ENCODE assay signal across 8 cellular contexts in the genomic region with DNA sequence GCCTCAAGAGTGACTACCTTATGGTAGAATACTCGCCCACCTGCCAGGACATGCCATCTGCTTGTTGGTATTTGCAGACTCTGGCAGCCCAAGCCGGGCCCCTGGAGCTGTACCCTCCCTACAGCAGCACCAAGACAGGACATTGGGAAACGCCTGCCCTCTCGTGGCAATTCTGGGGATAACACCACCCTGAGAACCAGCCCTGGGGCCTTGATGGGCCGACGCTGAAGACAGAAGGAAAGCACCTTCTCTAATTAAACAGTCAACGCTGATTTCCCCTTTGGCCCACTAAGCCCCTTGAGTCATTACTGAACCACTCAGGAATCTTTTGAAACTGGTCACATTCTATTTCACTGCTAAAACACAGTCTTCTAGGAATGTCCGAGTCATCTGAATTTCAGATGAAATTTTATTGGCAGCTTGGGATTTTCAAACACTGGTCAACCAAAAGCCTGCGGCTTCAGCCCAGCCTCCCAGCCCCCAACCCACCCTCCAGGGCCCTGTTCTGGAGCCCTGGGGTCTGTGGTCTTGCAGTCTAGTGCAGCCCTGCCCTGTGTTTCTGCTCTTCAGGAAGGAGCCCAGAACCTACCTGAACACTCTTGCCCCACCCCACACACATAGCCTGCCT.
A peak's percentile ranks its signal among the peaks of the same experiment; 100 is the strongest.
DNase-seq lines count a peak whose midpoint lies in the region; ATAC-seq and TF ChIP-seq lines count a peak whose summit lies in the region.

No MANE protein-coding gene starts in this region.

- H3K4me3 ChIP-seq in fibroblast of lung (replicated peaks in 1 of 4; ENCODE audit: control extremely low read depth in 1 of 4, insufficient read depth in 1 of 4, low read depth in 3 of 4, low read length in 4 of 4), result no peak overlapping the region

- H3K9me3 Mint-ChIP-seq in activated T-cell treated with anti-CD3 and anti-CD28 coated beads, Interleukin-2, amount 50 U/mL, for 24 hours, result no peaks in the 10 kb centered on the region
- H3K9me3 Mint-ChIP-seq in neural crest cell, result no peaks in the 10 kb centered on the region
- no peaks in the 10 kb centered on the region for H3K9me3 Mint-ChIP-seq in stimulated activated naive CD8-positive, alpha-beta T cell treated with anti-CD3 and anti-CD28 coated beads, Interleukin-15, Interleukin-2, amounts not matched to agents 100 ng/mL and 50 ng/mL, for 24 hours

- no peaks in the 10 kb centered on the region for H4K20me1 ChIP-seq in fibroblast of lung (ENCODE audit: control insufficient read depth, extremely low read depth, insufficient read depth, low read length)

- H3K9ac ChIP-seq in fibroblast of lung (ENCODE audit: insufficient read depth, low read length), result no peak overlapping the region

- peaks cover 23% of the 10 kb centered on the region for H3K4me1 ChIP-seq in fibroblast of lung (ENCODE audit: control insufficient read depth, extremely low read depth, insufficient read depth, low read length)

- no peaks in the 10 kb centered on the region for H3K79me2 ChIP-seq in fibroblast of lung (ENCODE audit: control insufficient read depth, insufficient read depth, low read length)

- H3K9me3 ChIP-seq in fibroblast of lung (ENCODE audit: control insufficient read depth, insufficient read depth, low read depth, low read length), result no peaks in the 10 kb centered on the region

- TF ChIP-seq CTCF in fibroblast of lung (conservative IDR thresholded peaks at IDR 0.05 in 1 of 2, IDR thresholded peaks at IDR 0.05 in 1 of 2; ENCODE audit: low read depth in 1 of 2, low read length in 2 of 2), result peak; percentile 89 to 90
- peak; percentile 86 for TF ChIP-seq CTCF in neural crest cell (conservative IDR thresholded peaks at IDR 0.05)

- DNase-seq in COR-L47 (lab: John Stamatoyannopoulos, UW) (peak; percentile 61), OCI-M2 (lab: John Stamatoyannopoulos, UW; ENCODE audit: unreplicated experiment) (peak; percentile 20), fibroblast of lung (ENCODE audit: low read depth in 2 of 2) (peak; percentile 51 to 70), neural crest cell (ENCODE audit: low read depth, low spot score) (peak; percentile 87)
- DNase-seq in activated T-cell treated with anti-CD3 and anti-CD28 coated beads, Interleukin-2, amount 50 U/mL, for 24 hours, result peak; percentile 88

- H3K27ac Mint-ChIP-seq in activated T-cell treated with anti-CD3 and anti-CD28 coated beads, Interleukin-2, amount 50 U/mL, for 24 hours, result peak overlapping the region; percentile 67
- H3K27ac Mint-ChIP-seq in neural crest cell (ENCODE audit: unreplicated experiment), result peak overlapping the region; percentile 12
- H3K27ac Mint-ChIP-seq in stimulated activated naive CD8-positive, alpha-beta T cell treated with anti-CD3 and anti-CD28 coated beads, Interleukin-15, Interleukin-2, amounts not matched to agents 100 ng/mL and 50 ng/mL, for 24 hours, result peak overlapping the region; percentile 69

- H3K27me3 Mint-ChIP-seq in activated T-cell treated with anti-CD3 and anti-CD28 coated beads, Interleukin-2, amount 50 U/mL, for 24 hours, result peaks cover 31% of the 10 kb centered on the region
- H3K27me3 Mint-ChIP-seq in neural crest cell (ENCODE audit: low read depth), result peaks cover 36% of the 10 kb centered on the region
- H3K27me3 Mint-ChIP-seq in stimulated activated naive CD8-positive, alpha-beta T cell treated with anti-CD3 and anti-CD28 coated beads, Interleukin-15, Interleukin-2, amounts not matched to agents 100 ng/mL and 50 ng/mL, for 24 hours, result peaks cover 19% of the 10 kb centered on the region

- H3K27ac ChIP-seq in fibroblast of lung (ENCODE audit: insufficient read depth, low read length), result peak overlapping the region; percentile 16

- ATAC-seq in GM19455 (IDR thresholded peaks at IDR 0.05; ENCODE audit: unreplicated experiment) (peak; percentile 80), HG03565 (IDR thresholded peaks at IDR 0.05; ENCODE audit: unreplicated experiment) (peak; percentile 85)

- H3K4me1 Mint-ChIP-seq in activated T-cell treated with anti-CD3 and anti-CD28 coated beads, Interleukin-2, amount 50 U/mL, for 24 hours (ENCODE audit: low read depth), result peaks cover 41% of the 10 kb centered on the region
- peaks cover 3% of the 10 kb centered on the region for H3K4me1 Mint-ChIP-seq in neural crest cell
- H3K4me1 Mint-ChIP-seq in stimulated activated naive CD8-positive, alpha-beta T cell treated with anti-CD3 and anti-CD28 coated beads, Interleukin-15, Interleukin-2, amounts not matched to agents 100 ng/mL and 50 ng/mL, for 24 hours (ENCODE audit: low read depth), result peaks cover 64% of the 10 kb centered on the region

- no peak overlapping the region for H3K4me2 ChIP-seq in fibroblast of lung (ENCODE audit: extremely low read depth, insufficient read depth, low read length)

- no peaks in the 10 kb centered on the region for H3K36me3 ChIP-seq in fibroblast of lung (ENCODE audit: control insufficient read depth, insufficient read depth, low read length)

- H3K4me3 Mint-ChIP-seq in activated T-cell treated with anti-CD3 and anti-CD28 coated beads, Interleukin-2, amount 50 U/mL, for 24 hours, result peak overlapping the region; percentile 11
- H3K4me3 Mint-ChIP-seq in neural crest cell, result no peak overlapping the region
- H3K4me3 Mint-ChIP-seq in stimulated activated naive CD8-positive, alpha-beta T cell treated with anti-CD3 and anti-CD28 coated beads, Interleukin-15, Interleukin-2, amounts not matched to agents 100 ng/mL and 50 ng/mL, for 24 hours, result no peak overlapping the region

- no peaks in the 10 kb centered on the region for H3K36me3 Mint-ChIP-seq in activated T-cell treated with anti-CD3 and anti-CD28 coated beads, Interleukin-2, amount 50 U/mL, for 24 hours (ENCODE audit: low read depth)
- H3K36me3 Mint-ChIP-seq in neural crest cell (ENCODE audit: low read depth), result no peaks in the 10 kb centered on the region
- no peaks in the 10 kb centered on the region for H3K36me3 Mint-ChIP-seq in stimulated activated naive CD8-positive, alpha-beta T cell treated with anti-CD3 and anti-CD28 coated beads, Interleukin-15, Interleukin-2, amounts not matched to agents 100 ng/mL and 50 ng/mL, for 24 hours (ENCODE audit: low read depth)

- H2AFZ ChIP-seq in fibroblast of lung (ENCODE audit: low read length), result peak overlapping the region; percentile 29

- no peaks in the 10 kb centered on the region for H3K27me3 ChIP-seq in fibroblast of lung (ENCODE audit: control insufficient read depth, insufficient read depth, low read length)

Comparison
In these comparisons a context has a peak if more than half of its experiments do, and no peak if none do; other contexts are left out.
1. DNase-seq: peak in every context shown above with its lines; median percentile 88 in activated T-cell treated with anti-CD3 and anti-CD28 coated beads, Interleukin-2, amount 50 U/mL, for 24 hours; 87 in neural crest cell; 61 in COR-L47; 60 in fibroblast of lung; 20 in OCI-M2.
2. H3K27ac Mint-ChIP-seq: peak in every context shown above with its lines; median percentile 69 in stimulated activated naive CD8-positive, alpha-beta T cell treated with anti-CD3 and anti-CD28 coated beads, Interleukin-15, Interleukin-2, amounts not matched to agents 100 ng/mL and 50 ng/mL, for 24 hours; 67 in activated T-cell treated with anti-CD3 and anti-CD28 coated beads, Interleukin-2, amount 50 U/mL, for 24 hours; 12 in neural crest cell.